22 cellular contexts compared by ENCODE assay signal in genomic region chr9:130345009-130345992, GRCh38.
"Had no signal": no experiment of that assay in that cellular context is flagged by ENCODE, and none has a peak within 500 bp of the region (broad histone marks: within the 10 kb centered on the region; RNA-seq: fewer than 3 reads in every experiment).

No MANE protein-coding gene starts in this region.

- H3K9me3 Mint-ChIP-seq: activated B cell treated with CpG ODN at 0.5 μM for 24 hours; activated CD8-positive, alpha-beta T cell treated with anti-CD3 and anti-CD28 coated beads for 36 hours; activated naive CD4-positive, alpha-beta T cell treated with anti-CD3 and anti-CD28 coated beads, Interleukin-2, amount 50 U/mL, for 72 hours; activated T-cell treated with anti-CD3 and anti-CD28 coated beads, Interleukin-2, amount 50 U/mL, for 72 hours; naive thymus-derived CD4-positive, alpha-beta T cell had no signal

- H3K27ac ChIP-seq: body of pancreas, cardiac muscle cell, colonic mucosa, pancreas, psoas muscle, right atrium auricular region, tibial nerve had no signal

- ATAC-seq: activated CD8-positive, alpha-beta T cell treated with anti-CD3 and anti-CD28 coated beads for 36 hours; activated naive CD4-positive, alpha-beta T cell treated with anti-CD3 and anti-CD28 coated beads, Interleukin-2, amount 50 U/mL, for 72 hours; activated T-cell treated with anti-CD3 and anti-CD28 coated beads, Interleukin-2, amount 50 U/mL, for 72 hours; body of pancreas; naive thymus-derived CD4-positive, alpha-beta T cell; pancreas; psoas muscle had no signal

- H3K36me3 ChIP-seq: cardiac muscle cell, colonic mucosa, pancreas, right atrium auricular region, tibial nerve had no signal

- DNase-seq: activated B cell treated with CpG ODN at 0.5 μM for 24 hours; activated CD4-positive, alpha-beta T cell treated with anti-CD3 and anti-CD28 coated beads, Interleukin-2, amount 50 U/mL, for 1 hour; activated CD8-positive, alpha-beta T cell treated with anti-CD3 and anti-CD28 coated beads for 36 hours; activated naive CD4-positive, alpha-beta T cell; activated T-cell treated with anti-CD3 and anti-CD28 coated beads for 4 hours; activated T-cell treated with anti-CD3 and anti-CD28 coated beads, Interleukin-2, amount 50 U/mL, for 72 hours; body of pancreas; cerebellar nuclear complex; colonic mucosa; effector CD8-positive, alpha-beta T cell; midbrain; naive thymus-derived CD4-positive, alpha-beta T cell; nucleus accumbens; psoas muscle; stimulated activated naive CD4-positive, alpha-beta T cell treated with Interleukin-2 at 50 U/mL for 16 hours had no signal

- H3K4me3 ChIP-seq: body of pancreas, cardiac muscle cell, colonic mucosa, pancreas, psoas muscle, right atrium auricular region, tibial nerve had no signal

- H3K27me3 ChIP-seq: cardiac muscle cell, colonic mucosa, pancreas, right atrium auricular region had no signal

- H3K4me3 Mint-ChIP-seq: activated B cell treated with CpG ODN at 0.5 μM for 24 hours; activated CD8-positive, alpha-beta T cell treated with anti-CD3 and anti-CD28 coated beads for 36 hours; activated T-cell treated with anti-CD3 and anti-CD28 coated beads, Interleukin-2, amount 50 U/mL, for 72 hours; naive thymus-derived CD4-positive, alpha-beta T cell had no signal

- H3K4me1 ChIP-seq: body of pancreas, colonic mucosa, pancreas, psoas muscle, right atrium auricular region had no signal

- FAIRE-seq: frontal cortex, keratinocyte, pancreas had no signal

- H3K27ac Mint-ChIP-seq: activated B cell treated with CpG ODN at 0.5 μM for 24 hours; activated CD8-positive, alpha-beta T cell treated with anti-CD3 and anti-CD28 coated beads for 36 hours; activated naive CD4-positive, alpha-beta T cell treated with anti-CD3 and anti-CD28 coated beads, Interleukin-2, amount 50 U/mL, for 72 hours; activated T-cell treated with anti-CD3 and anti-CD28 coated beads, Interleukin-2, amount 50 U/mL, for 72 hours; naive thymus-derived CD4-positive, alpha-beta T cell had no signal

- H3K27me3 Mint-ChIP-seq: activated B cell treated with CpG ODN at 0.5 μM for 24 hours; activated CD8-positive, alpha-beta T cell treated with anti-CD3 and anti-CD28 coated beads for 36 hours; naive thymus-derived CD4-positive, alpha-beta T cell had no signal

- H3K9me3 ChIP-seq: body of pancreas, colonic mucosa, pancreas, psoas muscle, right atrium auricular region, tibial nerve had no signal

- H3K36me3 Mint-ChIP-seq: activated naive CD4-positive, alpha-beta T cell treated with anti-CD3 and anti-CD28 coated beads, Interleukin-2, amount 50 U/mL, for 72 hours; naive thymus-derived CD4-positive, alpha-beta T cell had no signal

- H3K4me1 Mint-ChIP-seq: activated B cell treated with CpG ODN at 0.5 μM for 24 hours; naive thymus-derived CD4-positive, alpha-beta T cell had no signal
